ENCODE assay signal across 14 cellular contexts in the genomic region with DNA sequence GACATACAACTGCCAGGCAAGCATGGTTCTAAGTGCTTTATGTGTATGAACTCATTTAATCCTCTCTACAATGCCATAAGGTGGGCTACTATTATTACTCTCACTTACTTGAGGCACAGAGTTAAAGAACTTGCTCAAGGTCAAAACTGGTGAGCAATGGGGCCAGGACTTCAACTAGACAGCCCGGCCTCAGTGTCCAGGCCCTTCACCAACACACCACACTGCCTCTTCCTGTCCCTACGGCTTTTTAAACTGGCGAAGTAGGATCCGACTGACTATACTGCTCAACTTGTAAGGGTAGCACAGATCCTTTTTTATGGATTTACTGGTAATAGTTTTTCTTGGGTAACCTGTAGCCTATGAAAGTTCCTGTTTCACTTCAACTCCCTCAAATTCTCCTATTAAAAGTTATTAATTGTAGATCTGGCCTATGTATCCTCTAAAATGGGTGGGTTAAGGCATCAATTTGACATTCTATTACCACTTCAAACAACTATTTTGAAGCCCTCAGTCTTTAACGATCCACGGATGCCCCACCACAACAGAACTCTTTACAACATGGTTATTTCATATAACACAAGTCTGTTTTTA. TPM values are rescaled to one million over a fixed set of nuclear protein-coding genes. Genes with fewer than 3 reads are reported as not detected.
DNase-seq lines count a peak whose midpoint lies in the region; ATAC-seq and TF ChIP-seq lines count a peak whose summit lies in the region.
"Had no signal": no experiment of that assay in that cellular context is flagged by ENCODE, and none has a peak within 500 bp of the region (broad histone marks: within the 10 kb centered on the region; RNA-seq: fewer than 3 reads in every experiment).

No MANE protein-coding gene starts in this region.

- H3K4me3 Mint-ChIP-seq in WTC11: no peak overlapping the region
- H3K4me3 Mint-ChIP-seq: T-cell had no signal

- H3K79me2 ChIP-seq in ACC112 (ENCODE audit: control insufficient read depth, insufficient read depth, low read length, unreplicated experiment) (peaks cover 93% of the 10 kb centered on the region), fibroblast of lung (ENCODE audit: control insufficient read depth, insufficient read depth, low read length) (peaks cover 93% of the 10 kb centered on the region), osteoblast (ENCODE audit: insufficient read depth, low read length) (peaks cover 94% of the 10 kb centered on the region)

- H3K4me2 ChIP-seq in fibroblast of lung (ENCODE audit: extremely low read depth, insufficient read depth, low read length) (no peak overlapping the region), osteoblast (ENCODE audit: insufficient read depth, low read length) (peak overlapping the region; percentile 76)
- H3K4me2 ChIP-seq: KMS-11 had no signal

- no peaks in the 10 kb centered on the region for H3K9me3 ChIP-seq in fibroblast of lung (ENCODE audit: control insufficient read depth, insufficient read depth, low read depth, low read length)
- H3K9me3 ChIP-seq in osteoblast (ENCODE audit: low read depth, low read length): no peaks in the 10 kb centered on the region
- H3K9me3 ChIP-seq: psoas muscle, testis had no signal

- CTCF ChIA-PET in WTC11 (lab: Charles Lee): no interaction called here

- DNase-seq in WTC11 (ENCODE audit: low spot score) (no peak), fibroblast of lung (ENCODE audit: low read depth in 2 of 2) (peak; percentile 22 to 38), osteoblast (ENCODE audit: insufficient read length, low spot score, missing footprints) (no peak), NCI-H1092 treated with DMSO at 0.1 percent for 48 hours (lab: John Stamatoyannopoulos, UW) (no peak)
- DNase-seq in activated naive CD4-positive, alpha-beta T cell treated with Interleukin-2 at 50 U/mL for 16 hours: no peak
- DNase-seq: cerebellar nuclear complex, H7, psoas muscle, T-cell, testis had no signal

- peak overlapping the region; percentile 66 for H3K27ac ChIP-seq in ACC112 (ENCODE audit: low read depth, low read length)
- no peak overlapping the region for H3K27ac ChIP-seq in fibroblast of lung (ENCODE audit: insufficient read depth, low read length)
- peak overlapping the region; percentile 81 for H3K27ac ChIP-seq in osteoblast (ENCODE audit: low read depth, low read length)
- H3K27ac ChIP-seq: KMS-11 had no signal

- H3K9ac ChIP-seq in fibroblast of lung (ENCODE audit: insufficient read depth, low read length): no peak overlapping the region
- H3K9ac ChIP-seq: KMS-11 had no signal

- TF ChIP-seq CTCF in WTC11 (IDR thresholded peaks at IDR 0.05) (no peak), fibroblast of lung (conservative IDR thresholded peaks at IDR 0.05 in 1 of 2, IDR thresholded peaks at IDR 0.05 in 1 of 2; ENCODE audit: low read depth in 1 of 2, low read length in 2 of 2) (no peak), osteoblast (IDR thresholded peaks at IDR 0.05; ENCODE audit: extremely low read depth, low read depth, low read length) (no peak)

- peaks cover 4% of the 10 kb centered on the region; the same call in 1 of the 2 replicates for H3K36me3 Mint-ChIP-seq in WTC11
- H3K36me3 Mint-ChIP-seq: T-cell had no signal

- peak overlapping the region; percentile 45; the same call in 1 of the 2 replicates for H3K27ac Mint-ChIP-seq in WTC11
- H3K27ac Mint-ChIP-seq: T-cell had no signal

- H3K4me3 ChIP-seq in ACC112 (ENCODE audit: low read depth, low read length) (peak overlapping the region; percentile 82), fibroblast of lung (replicated peaks in 1 of 4; ENCODE audit: control extremely low read depth in 1 of 4, insufficient read depth in 1 of 4, low read depth in 3 of 4, low read length in 4 of 4) (peak overlapping the region in 1 of 4 experiments; percentile 96), osteoblast (ENCODE audit: insufficient read depth, low read length) (peak overlapping the region; percentile 81)
- H3K4me3 ChIP-seq: psoas muscle, testis had no signal

- H3K4me1 ChIP-seq in ACC112 (ENCODE audit: control insufficient read depth, insufficient read depth, low read length, unreplicated experiment) (peaks cover 73% of the 10 kb centered on the region), fibroblast of lung (ENCODE audit: control insufficient read depth, extremely low read depth, insufficient read depth, low read length) (peaks cover 19% of the 10 kb centered on the region), osteoblast (ENCODE audit: insufficient read depth, low read length) (peaks cover 75% of the 10 kb centered on the region)

- peaks cover 84% of the 10 kb centered on the region for H3K4me1 Mint-ChIP-seq in WTC11

- H3K36me3 ChIP-seq in ACC112 (ENCODE audit: insufficient read depth, low read length): peaks cover 12% of the 10 kb centered on the region
- H3K36me3 ChIP-seq in fibroblast of lung (ENCODE audit: control insufficient read depth, insufficient read depth, low read length): no peaks in the 10 kb centered on the region
- no peaks in the 10 kb centered on the region for H3K36me3 ChIP-seq in osteoblast (ENCODE audit: insufficient read depth, low read length)

- H3K27me3 ChIP-seq in ACC112 (ENCODE audit: insufficient read depth, low read length) (no peaks in the 10 kb centered on the region), fibroblast of lung (ENCODE audit: control insufficient read depth, insufficient read depth, low read length) (no peaks in the 10 kb centered on the region), osteoblast (ENCODE audit: insufficient read depth, low read length) (no peaks in the 10 kb centered on the region)
- H3K27me3 ChIP-seq: testis had no signal

- H3K9me3 Mint-ChIP-seq in WTC11: no peaks in the 10 kb centered on the region
- H3K9me3 Mint-ChIP-seq: T-cell had no signal

- ATAC-seq in WTC11 (no peak), GM21576 (IDR thresholded peaks at IDR 0.05; ENCODE audit: unreplicated experiment) (no peak), GM18868 (IDR thresholded peaks at IDR 0.05; ENCODE audit: unreplicated experiment) (no peak)
- ATAC-seq: psoas muscle, T-cell had no signal

- peaks cover 3% of the 10 kb centered on the region for H4K20me1 ChIP-seq in fibroblast of lung (ENCODE audit: control insufficient read depth, extremely low read depth, insufficient read depth, low read length)
- H4K20me1 ChIP-seq in osteoblast (ENCODE audit: insufficient read depth, low read length): peaks cover 50% of the 10 kb centered on the region

- POLR2A ChIA-PET in WTC11 (lab: Charles Lee): no interaction called here

- peaks cover 5% of the 10 kb centered on the region for H3K27me3 Mint-ChIP-seq in WTC11 (ENCODE audit: low read depth)

- H2AFZ ChIP-seq in ACC112 (ENCODE audit: low read length, unreplicated experiment) (no peak overlapping the region), fibroblast of lung (ENCODE audit: low read length) (no peak overlapping the region), osteoblast (ENCODE audit: low read length) (no peak overlapping the region)

TF ChIP-seq in WTC11, 78 proteins besides CTCF, POLR2A, EP300 and RAD21 (continues in another document):
- TF ChIP-seq, protein P1, sequence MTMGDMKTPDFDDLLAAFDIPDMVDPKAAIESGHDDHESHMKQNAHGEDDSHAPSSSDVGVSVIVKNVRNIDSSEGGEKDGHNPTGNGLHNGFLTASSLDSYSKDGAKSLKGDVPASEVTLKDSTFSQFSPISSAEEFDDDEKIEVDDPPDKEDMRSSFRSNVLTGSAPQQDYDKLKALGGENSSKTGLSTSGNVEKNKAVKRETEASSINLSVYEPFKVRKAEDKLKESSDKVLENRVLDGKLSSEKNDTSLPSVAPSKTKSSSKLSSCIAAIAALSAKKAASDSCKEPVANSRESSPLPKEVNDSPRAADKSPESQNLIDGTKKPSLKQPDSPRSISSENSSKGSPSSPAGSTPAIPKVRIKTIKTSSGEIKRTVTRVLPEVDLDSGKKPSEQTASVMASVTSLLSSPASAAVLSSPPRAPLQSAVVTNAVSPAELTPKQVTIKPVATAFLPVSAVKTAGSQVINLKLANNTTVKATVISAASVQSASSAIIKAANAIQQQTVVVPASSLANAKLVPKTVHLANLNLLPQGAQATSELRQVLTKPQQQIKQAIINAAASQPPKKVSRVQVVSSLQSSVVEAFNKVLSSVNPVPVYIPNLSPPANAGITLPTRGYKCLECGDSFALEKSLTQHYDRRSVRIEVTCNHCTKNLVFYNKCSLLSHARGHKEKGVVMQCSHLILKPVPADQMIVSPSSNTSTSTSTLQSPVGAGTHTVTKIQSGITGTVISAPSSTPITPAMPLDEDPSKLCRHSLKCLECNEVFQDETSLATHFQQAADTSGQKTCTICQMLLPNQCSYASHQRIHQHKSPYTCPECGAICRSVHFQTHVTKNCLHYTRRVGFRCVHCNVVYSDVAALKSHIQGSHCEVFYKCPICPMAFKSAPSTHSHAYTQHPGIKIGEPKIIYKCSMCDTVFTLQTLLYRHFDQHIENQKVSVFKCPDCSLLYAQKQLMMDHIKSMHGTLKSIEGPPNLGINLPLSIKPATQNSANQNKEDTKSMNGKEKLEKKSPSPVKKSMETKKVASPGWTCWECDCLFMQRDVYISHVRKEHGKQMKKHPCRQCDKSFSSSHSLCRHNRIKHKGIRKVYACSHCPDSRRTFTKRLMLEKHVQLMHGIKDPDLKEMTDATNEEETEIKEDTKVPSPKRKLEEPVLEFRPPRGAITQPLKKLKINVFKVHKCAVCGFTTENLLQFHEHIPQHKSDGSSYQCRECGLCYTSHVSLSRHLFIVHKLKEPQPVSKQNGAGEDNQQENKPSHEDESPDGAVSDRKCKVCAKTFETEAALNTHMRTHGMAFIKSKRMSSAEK (CRISPR knock-in tag; IDR thresholded peaks at IDR 0.05; ENCODE audit: borderline replicate concordance): no peak
- no peak for TF ChIP-seq CBFB (CRISPR knock-in tag; IDR thresholded peaks at IDR 0.05; ENCODE audit: low read depth)
- TF ChIP-seq ZNF317 (CRISPR knock-in tag; IDR thresholded peaks at IDR 0.05; ENCODE audit: borderline replicate concordance, low read depth): no peak
- no peak for TF ChIP-seq ETV6 (CRISPR knock-in tag; IDR thresholded peaks at IDR 0.05)
- no peak for TF ChIP-seq RORB (CRISPR knock-in tag; IDR thresholded peaks at IDR 0.05)
- TF ChIP-seq, protein P2, sequence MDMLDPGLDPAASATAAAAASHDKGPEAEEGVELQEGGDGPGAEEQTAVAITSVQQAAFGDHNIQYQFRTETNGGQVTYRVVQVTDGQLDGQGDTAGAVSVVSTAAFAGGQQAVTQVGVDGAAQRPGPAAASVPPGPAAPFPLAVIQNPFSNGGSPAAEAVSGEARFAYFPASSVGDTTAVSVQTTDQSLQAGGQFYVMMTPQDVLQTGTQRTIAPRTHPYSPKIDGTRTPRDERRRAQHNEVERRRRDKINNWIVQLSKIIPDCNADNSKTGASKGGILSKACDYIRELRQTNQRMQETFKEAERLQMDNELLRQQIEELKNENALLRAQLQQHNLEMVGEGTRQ (CRISPR knock-in tag; IDR thresholded peaks at IDR 0.05): no peak
- TF ChIP-seq, protein P3, sequence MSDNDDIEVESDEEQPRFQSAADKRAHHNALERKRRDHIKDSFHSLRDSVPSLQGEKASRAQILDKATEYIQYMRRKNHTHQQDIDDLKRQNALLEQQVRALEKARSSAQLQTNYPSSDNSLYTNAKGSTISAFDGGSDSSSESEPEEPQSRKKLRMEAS (CRISPR knock-in tag; IDR thresholded peaks at IDR 0.05): no peak

RNA-seq across cellular contexts. Expression of a gene that starts 4.3 kb away (rescaled TPM):
- total RNA-seq in WTC11 (2021): 34.5 to 44.6 TPM (median 35.8 TPM) in 3 replicates
- total RNA-seq in fibroblast of lung: 46.2 and 53.9 TPM in 2 replicates
- polyA plus RNA-seq in fibroblast of lung: 78.2 and 105 TPM in 2 replicates
- polyA plus RNA-seq in fibroblast of lung (2012): 41.8 and 52.6 TPM in 2 replicates
- polyA minus RNA-seq in fibroblast of lung (ENCODE audit: low replicate concordance): 8.9 and 27.3 TPM in 2 replicates
- total RNA-seq in osteoblast: 60.4 and 69.5 TPM in 2 replicates

Comparison
In these comparisons a context has a peak if more than half of its experiments do, and no peak if none do; other contexts are left out.
1. DNase-seq: peak in fibroblast of lung (2 of 2); none in WTC11 (single experiment), osteoblast (single experiment), activated naive CD4-positive, alpha-beta T cell treated with Interleukin-2 at 50 U/mL for 16 hours (single experiment) and NCI-H1092 treated with DMSO at 0.1 percent for 48 hours (single experiment).